12 cellular contexts compared by ENCODE assay signal in genomic region chr11:108713076-108713790, GRCh38. TPM values are rescaled to one million over a fixed set of nuclear protein-coding genes. Genes with fewer than 3 reads are reported as not detected.
DNase-seq lines count a peak whose midpoint lies in the region; ATAC-seq, FAIRE-seq and TF ChIP-seq lines count a peak whose summit lies in the region.
"Had no signal": no experiment of that assay in that cellular context is flagged by ENCODE, and none has a peak within 500 bp of the region (broad histone marks: within the 10 kb centered on the region; RNA-seq: fewer than 3 reads in every experiment).

No MANE protein-coding gene starts in this region.

- BruUV-seq in K562 (replicated peaks; lab: Mats Ljungman, UMichigan): no TSS peak

- TF ChIP-seq POLR2A in K562 (conservative IDR thresholded peaks at IDR 0.05): no peak

- H2AFZ ChIP-seq in K562 (ENCODE audit: low read depth, low read length) (no peak overlapping the region), Karpas-422 (ENCODE audit: low read length) (no peak overlapping the region)

- POLR2A ChIA-PET in K562 (lab: Yijun Ruan, JAX): no interaction called here

- peak; percentile 44 for ATAC-seq in GM19463 (IDR thresholded peaks at IDR 0.05; ENCODE audit: unreplicated experiment)
- ATAC-seq in HG03457 (IDR thresholded peaks at IDR 0.05; ENCODE audit: unreplicated experiment): peak; percentile 56
- no peak for ATAC-seq in K562
- ATAC-seq in aorta (ENCODE audit: low FRiP score): no peak
- ATAC-seq: left colon had no signal

- TF ChIP-seq EP300 in K562 (IDR thresholded peaks at IDR 0.05; ENCODE audit: low read length): no peak

- FAIRE-seq in K562 (lab: Jason Lieb, UNC): peak; percentile 66

- no peaks in the 10 kb centered on the region for H3K9me1 ChIP-seq in K562 (ENCODE audit: control insufficient read depth, insufficient read depth, low read length)

- intact Hi-C loops in K562 (cut with micrococcal nuclease): no loop called here
- intact Hi-C loops in aorta (cut with DNase I): no loop called here

- H3K27ac ChIP-seq in K562 (ENCODE audit: extremely low read depth, low read depth, low read length) (no peak overlapping the region), Karpas-422 (ENCODE audit: low read length) (no peak overlapping the region), aorta (ENCODE audit: low read depth in 1 of 2, low read length in 2 of 2) (no peak overlapping the region)
- H3K27ac ChIP-seq: BLaER1, coronary artery had no signal

- H3K79me2 ChIP-seq in K562 (ENCODE audit: control insufficient read depth, insufficient read depth, low read length) (peaks cover 19% of the 10 kb centered on the region; the same call in 2 of the 3 replicates), Karpas-422 (ENCODE audit: low read length) (peaks cover 88% of the 10 kb centered on the region)

- no peak for TF ChIP-seq CTCF in K562 (IDR thresholded peaks at IDR 0.05 in 2 of 3, conservative IDR thresholded peaks at IDR 0.05 in 1 of 3; ENCODE audit: insufficient read depth in 2 of 3, low read depth in 1 of 3, low read length in 3 of 3)

- no peaks in the 10 kb centered on the region for H3K27me3 ChIP-seq in K562 (ENCODE audit: control insufficient read depth in 2 of 2, insufficient read depth in 2 of 2, low read length in 2 of 2)
- no peaks in the 10 kb centered on the region for H3K27me3 ChIP-seq in MG63
- no peaks in the 10 kb centered on the region for H3K27me3 ChIP-seq in Karpas-422 (ENCODE audit: low read length)
- H3K27me3 ChIP-seq in aorta (ENCODE audit: control insufficient read depth in 1 of 2, insufficient read depth in 2 of 2, low read length in 1 of 2): no peaks in the 10 kb centered on the region
- H3K27me3 ChIP-seq: BLaER1 had no signal

- H3K9me2 ChIP-seq in Karpas-422 (replicated peaks; ENCODE audit: insufficient read depth, low read length): no peaks in the 10 kb centered on the region

- DNase-seq in EH (ENCODE audit: low read depth) (peak; percentile 70), K562 (ENCODE audit: extremely low read depth in 1 of 4, low spot score in 3 of 4) (no peak), MG63 (no peak), NCI-H2081 (lab: John Stamatoyannopoulos, UW) (no peak), Karpas-422 (no peak), aorta (no peak)
- DNase-seq: left colon, NCI-H524 treated with DMSO at 0.1 percent for 48 hours had no signal

- H3K4me1 ChIP-seq in K562 (replicated peaks in 1 of 2; ENCODE audit: control insufficient read depth in 2 of 2, insufficient read depth in 2 of 2, low read length in 2 of 2) (0 out of 5 replicates have a peak, but pooled peaks cover 0 to 2% of the 10 kb centered on the region in 2 experiments), Karpas-422 (ENCODE audit: low read length) (no peaks in the 10 kb centered on the region; the same call in 1 of the 2 replicates), aorta (ENCODE audit: control insufficient read depth in 1 of 2, insufficient read depth in 2 of 2, low read length in 2 of 2) (no peaks in the 10 kb centered on the region)
- H3K4me1 ChIP-seq: BLaER1 had no signal

- no peak for TF ChIP-seq RAD21 in K562 (CRISPR knock-in tag; conservative IDR thresholded peaks at IDR 0.05 in 1 of 2, IDR thresholded peaks at IDR 0.05 in 1 of 2)

- no peak overlapping the region for H3K4me3 ChIP-seq in K562
- no peak overlapping the region for H3K4me3 ChIP-seq in MG63
- H3K4me3 ChIP-seq in Karpas-422 (ENCODE audit: low read length): no peak overlapping the region
- H3K4me3 ChIP-seq in aorta (ENCODE audit: low read length in 2 of 2): no peak overlapping the region
- H3K4me3 ChIP-seq: BLaER1, coronary artery had no signal

- H3K4me2 ChIP-seq in K562 (ENCODE audit: insufficient read depth, low read length) (no peak overlapping the region), Karpas-422 (ENCODE audit: low read depth, low read length, poor library complexity, severe bottlenecking) (no peak overlapping the region)
- H3K4me2 ChIP-seq: BLaER1 had no signal

- H3K36me3 ChIP-seq in K562 (ENCODE audit: control insufficient read depth, insufficient read depth, low read length): peaks cover 70% of the 10 kb centered on the region
- peaks cover 72% of the 10 kb centered on the region for H3K36me3 ChIP-seq in MG63
- peaks cover 73% of the 10 kb centered on the region for H3K36me3 ChIP-seq in Karpas-422 (ENCODE audit: insufficient read depth, low read length)
- peaks cover 0 to 2% of the 10 kb centered on the region in 2 donors for H3K36me3 ChIP-seq in aorta (ENCODE audit: control insufficient read depth in 1 of 2, insufficient read depth in 2 of 2, low read length in 1 of 2)

- H3K9ac ChIP-seq in K562 (ENCODE audit: insufficient read depth in 1 of 2, low read depth in 2 of 2, low read length in 2 of 2) (no peak overlapping the region), Karpas-422 (ENCODE audit: low read length) (no peak overlapping the region)
- H3K9ac ChIP-seq: BLaER1 had no signal

- H4K20me1 ChIP-seq in K562 (replicated peaks; ENCODE audit: control insufficient read depth, insufficient read depth, low read length): no peaks in the 10 kb centered on the region
- H4K20me1 ChIP-seq in Karpas-422 (ENCODE audit: insufficient read depth, low read depth, low read length): no peaks in the 10 kb centered on the region

- in situ Hi-C loops in K562 (cut with MboI): no loop called here

- CTCF ChIA-PET in K562 (lab: Yijun Ruan, JAX; ENCODE audit: low intra/inter-chr PET ratio): interaction anchor here (0.6 kb wide), 1 partner anchor 497 kb away, joined by 3 read pairs; no protein-coding TSS in a partner anchor

- WGBS in K562 (ENCODE audit: insufficient coverage, low coverage, missing lambda C conversion rate): 91% methylated on average over 4 of the region's 4 CpGs
- 95 to 99% methylated on average over 4 of the region's 4 CpGs for WGBS in aorta, 2 donors

- no peaks in the 10 kb centered on the region; the same call in 1 of the 2 replicates for H3K9me3 ChIP-seq in K562 (replicated peaks; ENCODE audit: control insufficient read depth, insufficient read depth, low read depth, low read length)
- H3K9me3 ChIP-seq in MG63: peaks cover 38% of the 10 kb centered on the region
- peaks cover 8% of the 10 kb centered on the region; the same call in 1 of the 2 replicates for H3K9me3 ChIP-seq in Karpas-422 (ENCODE audit: low read length)
- peaks cover 3% of the 10 kb centered on the region for H3K9me3 ChIP-seq in aorta (ENCODE audit: control insufficient read depth, low read length)

TF ChIP-seq in K562, 482 proteins besides CTCF, POLR2A, EP300 and RAD21 (continues in another document):
- TF ChIP-seq HBP1 (CRISPR knock-in tag; IDR thresholded peaks at IDR 0.05) (no peak), MCM5 (IDR thresholded peaks at IDR 0.05; ENCODE audit: low read depth) (no peak), ZFP36 (IDR thresholded peaks at IDR 0.05; ENCODE audit: low read depth, low read length, partially characterized antibody) (no peak), ZNF232 (CRISPR knock-in tag; IDR thresholded peaks at IDR 0.05) (no peak)

RNA-seq across cellular contexts. Expression of gene DDX10, which starts 48.4 kb away (rescaled TPM):
- total RNA-seq in K562 (2011; cell fraction: chromatin; rRNA removed; ENCODE audit: low replicate concordance): 29.3 and 73.7 TPM in 2 replicates
- total RNA-seq in K562 (2011; cell fraction: nucleolus; rRNA removed): 23.7 and 24.2 TPM in 2 replicates
- 33.8 and 41.2 TPM in 2 replicates for total RNA-seq in K562 (2011; cell fraction: nucleoplasm; rRNA removed)
- 48.3 and 50.0 TPM in 2 replicates for total RNA-seq in K562 (2014; rRNA removed)
- 77.2 and 83.6 TPM in 2 replicates for total RNA-seq in K562 (2014; rRNA removed; fragmentation: Illumina TruSeq; extraction: Trizol)
- total RNA-seq in K562 (2015; rRNA removed; fragmentation: Illumina TruSeq; extraction: Trizol): 69.1 and 72.5 TPM in 2 replicates
- 64.6 and 66.6 TPM in 2 replicates for total RNA-seq in K562 (2021)
- 41.7 and 50.7 TPM in 2 replicates for polyA plus RNA-seq in K562 (2011; rRNA removed)
- 30.1 and 51.2 TPM in 2 replicates for polyA plus RNA-seq in K562 (2011; cell fraction: cytosol; rRNA removed)
- polyA plus RNA-seq in K562 (2011; cell fraction: nucleus; rRNA removed): 29.6 and 31.2 TPM in 2 replicates
- polyA plus RNA-seq in K562 (2012): 17.6 and 41.4 TPM in 2 replicates
- polyA plus RNA-seq in K562 (2014; fragmentation: Illumina TruSeq; extraction: Trizol): 61.0 and 94.6 TPM in 2 replicates
- polyA plus RNA-seq in K562 (2014; fragmentation: Nextera tagmentation; extraction: Ambion mirVana): 10 to 100 TPM; 33.9 to 40.8 TPM
- 42.1 and 45.9 TPM in 2 replicates for polyA plus RNA-seq in K562 (2014; rRNA removed)
- polyA minus RNA-seq in K562 (2011; rRNA and poly(A)+ RNA removed): 105 and 107 TPM in 2 replicates
- 33.5 and 34.0 TPM in 2 replicates for polyA minus RNA-seq in K562 (2011; cell fraction: cytosol; rRNA and poly(A)+ RNA removed)
- polyA minus RNA-seq in K562 (2011; cell fraction: nucleus; rRNA and poly(A)+ RNA removed): 47.0 and 54.5 TPM in 2 replicates
- total RNA-seq in MG63 (2014; rRNA removed; shearing (Covaris generic); ENCODE audit: low replicate concordance): 12.8 and 18.9 TPM in 2 replicates
- total RNA-seq in Karpas-422 (2014; rRNA removed; shearing (Covaris generic); ENCODE audit: low replicate concordance): 103 and 121 TPM in 2 replicates
- total RNA-seq in aorta: 10 to 100 TPM; 18.8 to 24.2 TPM
- polyA plus RNA-seq in aorta: 10 to 100 TPM in 1 of 2 donors, 1 to 10 TPM in 1; 9.3 to 11.8 TPM

Comparison
In these comparisons a context has a peak if more than half of its experiments do, and no peak if none do; other contexts are left out.
1. ATAC-seq: peak in GM19463 (single experiment) and HG03457 (single experiment); none in K562 (single experiment) and aorta (single experiment).